ENCODE assay signal across 14 cellular contexts in genomic region chr11:68828155-68828931, GRCh38. TPM values are rescaled to one million over a fixed set of nuclear protein-coding genes. Genes with fewer than 3 reads are reported as not detected.
DNase-seq lines count a peak whose midpoint lies in the region; ATAC-seq and TF ChIP-seq lines count a peak whose summit lies in the region.
"Had no signal": no experiment of that assay in that cellular context is flagged by ENCODE, and none has a peak within 500 bp of the region (broad histone marks: within the 10 kb centered on the region; RNA-seq: fewer than 3 reads in every experiment).

No MANE protein-coding gene starts in this region.

- H3K9ac ChIP-seq in duodenal mucosa (ENCODE audit: low read depth in 1 of 2, low read length in 2 of 2) (peak overlapping the region; percentile 9 to 31), parathyroid adenoma (no peak overlapping the region)
- H3K9ac ChIP-seq: KMS-11 had no signal

- H3K36me3 ChIP-seq in duodenal mucosa (ENCODE audit: control insufficient read depth in 1 of 2, insufficient read depth in 2 of 2, low read length in 2 of 2) (peaks cover 7 to 11% of the 10 kb centered on the region in 2 donors), parathyroid adenoma (ENCODE audit: control insufficient read depth, insufficient read depth, low read length) (no peaks in the 10 kb centered on the region), GM23338 (ENCODE audit: insufficient read depth) (no peaks in the 10 kb centered on the region; the same call in 1 of the 2 replicates), brain microvascular endothelial cell (replicated peaks) (no peaks in the 10 kb centered on the region)
- H3K36me3 ChIP-seq: thyroid gland had no signal

- no peaks in the 10 kb centered on the region for H3K9me3 Mint-ChIP-seq in CD4-positive, alpha-beta T cell
- no peaks in the 10 kb centered on the region for H3K9me3 Mint-ChIP-seq in GM23338
- H3K9me3 Mint-ChIP-seq: nephron had no signal

- peaks cover 38% of the 10 kb centered on the region for H3K4me1 Mint-ChIP-seq in CD4-positive, alpha-beta T cell (ENCODE audit: low read depth)
- H3K4me1 Mint-ChIP-seq in GM23338, result peaks cover 29% of the 10 kb centered on the region

- POLR2A ChIA-PET in CD4-positive, alpha-beta T cell (lab: Charles Lee), result no interaction called here

- H3K4me2 ChIP-seq in parathyroid adenoma (ENCODE audit: low read length) (no peak overlapping the region), GM23338 (no peak overlapping the region)
- H3K4me2 ChIP-seq: KMS-11 had no signal

- H3K27me3 ChIP-seq in CD4-positive, alpha-beta T cell (ENCODE audit: control insufficient read depth, insufficient read depth, low read length), result no peaks in the 10 kb centered on the region
- H3K27me3 ChIP-seq in duodenal mucosa (ENCODE audit: control insufficient read depth in 1 of 2, insufficient read depth in 2 of 2, low read length in 2 of 2) (no peaks in the 10 kb centered on the region), parathyroid adenoma (ENCODE audit: control insufficient read depth, insufficient read depth, low read length) (no peaks in the 10 kb centered on the region), GM23338 (ENCODE audit: insufficient read depth) (no peaks in the 10 kb centered on the region), brain microvascular endothelial cell (replicated peaks) (no peaks in the 10 kb centered on the region)
- H3K27me3 ChIP-seq: thyroid gland had no signal

- CTCF ChIA-PET in CD4-positive, alpha-beta T cell (lab: Charles Lee), result interaction anchor here (3.5 kb wide), 1 partner anchor 15 kb away, joined by 42 read pairs; the partner anchor contains the start of gene CPT1A

- intact Hi-C loops in CD4-positive, alpha-beta T cell (cut with DNase I, micrococcal nuclease), result no loop called here

- no peak overlapping the region for H3K27ac ChIP-seq in CD4-positive, alpha-beta T cell (ENCODE audit: low read depth, low read length)
- H3K27ac ChIP-seq in duodenal mucosa (ENCODE audit: low read depth, low read length) (peak overlapping the region; percentile 43), parathyroid adenoma (peak overlapping the region; percentile 11), GM23338 (ENCODE audit: low read depth) (no peak overlapping the region), brain microvascular endothelial cell (no peak overlapping the region)
- H3K27ac ChIP-seq: KMS-11 had no signal

- peaks cover 8% of the 10 kb centered on the region for H3K36me3 Mint-ChIP-seq in CD4-positive, alpha-beta T cell (ENCODE audit: low read depth)
- no peaks in the 10 kb centered on the region for H3K36me3 Mint-ChIP-seq in GM23338 (ENCODE audit: low read depth)

- H4K20me1 ChIP-seq in GM23338 (replicated peaks; ENCODE audit: insufficient read depth), result no peaks in the 10 kb centered on the region; the same call in 1 of the 2 replicates

- H3K9me2 ChIP-seq in GM23338 (ENCODE audit: insufficient read depth), result no peaks in the 10 kb centered on the region

- peaks cover 45% of the 10 kb centered on the region for H3K79me2 ChIP-seq in parathyroid adenoma
- H3K79me2 ChIP-seq in GM23338 (replicated peaks; ENCODE audit: insufficient read depth), result 0 out of 2 replicates have a peak, but pooled peaks cover 2% of the 10 kb centered on the region

- in situ Hi-C loops in brain microvascular endothelial cell (cut with HindIII; ENCODE audit: low pct_ligation_motif_present, low sequenced_read_pairs), result no loop called here

- peaks cover 74 to 78% of the 10 kb centered on the region in 2 donors for H3K4me1 ChIP-seq in duodenal mucosa (ENCODE audit: control insufficient read depth in 1 of 2, insufficient read depth in 2 of 2, low read length in 2 of 2)
- peaks cover 27% of the 10 kb centered on the region for H3K4me1 ChIP-seq in parathyroid adenoma
- peaks cover 11% of the 10 kb centered on the region for H3K4me1 ChIP-seq in GM23338 (ENCODE audit: insufficient read depth)

- TF ChIP-seq CTCF in CD4-positive, alpha-beta T cell (IDR thresholded peaks at IDR 0.05), result no peak
- TF ChIP-seq CTCF in parathyroid adenoma (IDR thresholded peaks at IDR 0.05), result no peak
- TF ChIP-seq CTCF in GM23338 (conservative IDR thresholded peaks at IDR 0.05; ENCODE audit: low read depth in 2 of 2), result no peak
- TF ChIP-seq CTCF in brain microvascular endothelial cell (IDR thresholded peaks at IDR 0.05; ENCODE audit: low read depth, low read length, missing control alignments), result no peak

- H3K27ac Mint-ChIP-seq in CD4-positive, alpha-beta T cell, result peak overlapping the region; percentile 49
- no peak overlapping the region for H3K27ac Mint-ChIP-seq in GM23338

- H3F3A ChIP-seq in GM23338 (replicated peaks; ENCODE audit: low read depth), result 0 out of 2 replicates have a peak, but pooled peaks cover 2% of the 10 kb centered on the region

- no peak for DNase-seq in CD4-positive, alpha-beta T cell
- DNase-seq in MV-4-11 (lab: John Stamatoyannopoulos, UW) (peak; percentile 84), SW480 (ENCODE audit: low spot score) (no peak), GM23338 (ENCODE audit: low spot score) (no peak), NCI-H748 treated with DMSO at 0.1 percent for 48 hours (lab: John Stamatoyannopoulos, UW) (no peak), brain microvascular endothelial cell (no peak)
- DNase-seq: DMS53, NCI-H345, T-helper 1 cell had no signal

- no peak overlapping the region for H2AFZ ChIP-seq in parathyroid adenoma
- no peak overlapping the region for H2AFZ ChIP-seq in GM23338

- H3K27me3 Mint-ChIP-seq in CD4-positive, alpha-beta T cell, result no peaks in the 10 kb centered on the region
- peaks cover 2% of the 10 kb centered on the region for H3K27me3 Mint-ChIP-seq in GM23338 (ENCODE audit: insufficient read depth, low read depth, poor library complexity)

- ATAC-seq in CD4-positive, alpha-beta T cell (ENCODE audit: poor library complexity), result no peak
- ATAC-seq in GM23338, result no peak

- H3K4me3 Mint-ChIP-seq in CD4-positive, alpha-beta T cell, result no peak overlapping the region
- no peak overlapping the region for H3K4me3 Mint-ChIP-seq in GM23338
- H3K4me3 Mint-ChIP-seq: nephron had no signal

- H3K4me3 ChIP-seq in duodenal mucosa (ENCODE audit: low read depth in 1 of 2, low read length in 2 of 2) (peak overlapping the region in 1 of 2 donors; percentile 3), parathyroid adenoma (ENCODE audit: low read depth, low read length) (no peak overlapping the region), GM23338 (no peak overlapping the region), brain microvascular endothelial cell (ENCODE audit: low read depth, low read length) (no peak overlapping the region)
- H3K4me3 ChIP-seq: thyroid gland had no signal

- no peaks in the 10 kb centered on the region for H3K9me3 ChIP-seq in CD4-positive, alpha-beta T cell (ENCODE audit: control insufficient read depth, low read length)
- no peaks in the 10 kb centered on the region for H3K9me3 ChIP-seq in duodenal mucosa (ENCODE audit: control insufficient read depth in 1 of 2, low read length in 2 of 2)
- H3K9me3 ChIP-seq in parathyroid adenoma (ENCODE audit: control insufficient read depth, low read length), result no peaks in the 10 kb centered on the region
- H3K9me3 ChIP-seq: thyroid gland had no signal

TF ChIP-seq in GM23338, 12 proteins besides CTCF, POLR2A, EP300 and RAD21 (continues in another document):
- no peak for TF ChIP-seq ETS1 (IDR thresholded peaks at IDR 0.05)
- no peak for TF ChIP-seq POLR2AphosphoS5 (IDR thresholded peaks at IDR 0.05; ENCODE audit: low read depth)

RNA-seq across cellular contexts. Expression of gene CPT1A, which starts 13.4 kb away (rescaled TPM):
- 10 to 100 TPM; 11.3 to 13.2 TPM for total RNA-seq in CD4-positive, alpha-beta T cell
- total RNA-seq in GM23338 (2014; rRNA removed; shearing (Covaris generic)), result 9.5 and 11.5 TPM in 2 replicates
- polyA plus RNA-seq in GM23338 (2016; fragmentation: Nextera tagmentation; extraction: Ambion mirVana), result 2.6 and 4.3 TPM in 2 replicates

Comparison
In these comparisons a context has a peak if more than half of its experiments do, and no peak if none do; other contexts are left out.
1. H3K27ac ChIP-seq: peak in duodenal mucosa (single experiment) and parathyroid adenoma (single experiment); none in CD4-positive, alpha-beta T cell (single experiment), GM23338 (single experiment) and brain microvascular endothelial cell (single experiment).